25 cellular contexts compared by ENCODE assay signal in the genomic region with DNA sequence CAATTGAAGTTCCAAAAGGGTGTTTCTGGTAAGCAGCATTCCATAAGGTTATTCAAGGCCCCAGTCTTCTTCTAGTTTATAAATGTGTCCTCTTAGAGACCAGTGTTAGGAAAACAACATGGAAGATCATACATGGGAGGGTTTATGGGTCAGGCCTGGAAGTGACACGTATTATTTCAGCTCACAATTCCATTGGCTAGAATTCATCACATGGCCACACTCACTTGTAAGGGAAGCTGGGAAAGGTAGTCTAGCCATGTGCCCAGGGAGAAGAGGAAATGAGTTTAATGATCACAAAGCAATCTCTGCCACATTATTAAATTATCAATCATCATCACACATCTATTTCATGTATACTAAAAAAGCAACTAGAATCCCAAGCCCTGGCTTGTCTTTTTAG.
"Had no signal": no experiment of that assay in that cellular context is flagged by ENCODE, and none has a peak within 500 bp of the region (broad histone marks: within the 10 kb centered on the region; RNA-seq: fewer than 3 reads in every experiment).

No MANE protein-coding gene starts in this region.

- H3K36me3 Mint-ChIP-seq: activated CD8-positive, alpha-beta memory T cell treated with anti-CD3 and anti-CD28 coated beads, Interleukin-2, amount 10 ng/mL, durations not matched to agents 7 days and 5 days; activated naive CD4-positive, alpha-beta T cell treated with anti-CD3 and anti-CD28 coated beads, Interleukin-2, amount 50 U/mL, for 72 hours had no signal

- H3K4me3 Mint-ChIP-seq: activated B cell treated with CpG ODN at 0.5 μM for 24 hours; activated CD4-positive, alpha-beta T cell treated with anti-CD3 and anti-CD28 coated beads, Interleukin-2, amount 10 ng/mL, durations not matched to agents 24 days and 14 days; activated CD8-positive, alpha-beta memory T cell treated with anti-CD3 and anti-CD28 coated beads, Interleukin-2, amount 10 ng/mL, durations not matched to agents 7 days and 5 days; activated naive CD8-positive, alpha-beta T cell treated with anti-CD3 and anti-CD28 coated beads, Interleukin-2, amount 50 U/mL, for 24 hours; activated T-cell treated with anti-CD3 and anti-CD28 coated beads, Interleukin-2, amount 50 U/mL, for 24 hours; T-helper 17 cell had no signal

- H3K27ac Mint-ChIP-seq: activated B cell treated with CpG ODN at 0.5 μM for 24 hours; activated CD4-positive, alpha-beta T cell treated with anti-CD3 and anti-CD28 coated beads, Interleukin-2, amount 10 ng/mL, durations not matched to agents 24 days and 14 days; activated CD8-positive, alpha-beta memory T cell treated with anti-CD3 and anti-CD28 coated beads, Interleukin-2, amount 10 ng/mL, durations not matched to agents 7 days and 5 days; activated naive CD4-positive, alpha-beta T cell treated with anti-CD3 and anti-CD28 coated beads, Interleukin-2, amount 50 U/mL, for 72 hours; activated naive CD8-positive, alpha-beta T cell treated with anti-CD3 and anti-CD28 coated beads, Interleukin-2, amount 50 U/mL, for 24 hours; activated T-cell treated with anti-CD3 and anti-CD28 coated beads, Interleukin-2, amount 50 U/mL, for 24 hours; T-helper 17 cell had no signal

- H3K9me3 ChIP-seq: ascending aorta, body of pancreas, SJSA1 had no signal

- H3K9me3 Mint-ChIP-seq: activated B cell treated with CpG ODN at 0.5 μM for 24 hours; activated CD4-positive, alpha-beta T cell treated with anti-CD3 and anti-CD28 coated beads, Interleukin-2, amount 10 ng/mL, durations not matched to agents 24 days and 14 days; activated naive CD4-positive, alpha-beta T cell treated with anti-CD3 and anti-CD28 coated beads, Interleukin-2, amount 50 U/mL, for 72 hours; activated naive CD8-positive, alpha-beta T cell treated with anti-CD3 and anti-CD28 coated beads, Interleukin-2, amount 50 U/mL, for 24 hours; activated T-cell treated with anti-CD3 and anti-CD28 coated beads, Interleukin-2, amount 50 U/mL, for 24 hours had no signal

- ATAC-seq: activated CD8-positive, alpha-beta memory T cell treated with anti-CD3 and anti-CD28 coated beads, Interleukin-2, amount 10 ng/mL, durations not matched to agents 7 days and 5 days; activated naive CD4-positive, alpha-beta T cell treated with anti-CD3 and anti-CD28 coated beads, Interleukin-2, amount 50 U/mL, for 72 hours; activated naive CD8-positive, alpha-beta T cell treated with anti-CD3 and anti-CD28 coated beads, Interleukin-2, amount 50 U/mL, for 24 hours; body of pancreas; PC-3; T-helper 17 cell had no signal

- H3K4me3 ChIP-seq: ascending aorta, body of pancreas, SJSA1 had no signal

- H3K4me1 Mint-ChIP-seq: activated CD8-positive, alpha-beta memory T cell treated with anti-CD3 and anti-CD28 coated beads, Interleukin-2, amount 10 ng/mL, durations not matched to agents 7 days and 5 days had no signal

- H3K27me3 Mint-ChIP-seq: activated B cell treated with CpG ODN at 0.5 μM for 24 hours had no signal

- DNase-seq: activated B cell treated with CpG ODN at 0.5 μM for 24 hours; activated CD4-positive, alpha-beta T cell treated with anti-CD3 and anti-CD28 coated beads for 1 hour; activated CD4-positive, alpha-beta T cell treated with anti-CD3 and anti-CD28 coated beads, Interleukin-2, amount 10 ng/mL, durations not matched to agents 24 days and 14 days; activated CD4-positive, alpha-beta T cell treated with anti-CD3 and anti-CD28 coated beads, Interleukin-2, amount 50 U/mL, for 48 hours; activated CD8-positive, alpha-beta memory T cell treated with anti-CD3 and anti-CD28 coated beads, Interleukin-2, amount 10 ng/mL, durations not matched to agents 7 days and 5 days; activated effector memory CD4-positive, alpha-beta T cell treated with anti-CD3 and anti-CD28 coated beads, Interleukin-2, amount 50 U/mL, for 16 hours; activated naive CD4-positive, alpha-beta T cell treated with Interleukin-2 at 50 U/mL for 16 hours; activated naive CD8-positive, alpha-beta T cell treated with anti-CD3 and anti-CD28 coated beads, Interleukin-2, amount 50 U/mL, for 24 hours; activated T-cell treated with anti-CD3 and anti-CD28 coated beads, Interleukin-2, amount 50 U/mL, for 24 hours; amniotic stem cell; body of pancreas; central memory CD4-positive, alpha-beta T cell; NCI-H1092 treated with DMSO at 0.1 percent for 48 hours; NCI-H1417 treated with DMSO at 0.1 percent for 48 hours; NCI-H1694; NCI-H2029; NCI-H2107; NCI-H510A treated with DMSO at 0.1 percent for 48 hours; PC-3; SHP77; T-helper 17 cell; T-helper 9 cell had no signal

- H3K36me3 ChIP-seq: ascending aorta, SJSA1 had no signal

- H3K4me1 ChIP-seq: ascending aorta, body of pancreas, SJSA1 had no signal

- H3K27me3 ChIP-seq: ascending aorta, body of pancreas, SJSA1 had no signal

- H3K27ac ChIP-seq: ascending aorta, body of pancreas, SJSA1 had no signal
